In genomic region chr1:2274968-2275475, GRCh38 we compare ENCODE assay signal across 11 cellular contexts. TPM values are rescaled to one million over a fixed set of nuclear protein-coding genes. Genes with fewer than 3 reads are reported as not detected.
DNase-seq lines count a peak whose midpoint lies in the region; ATAC-seq and TF ChIP-seq lines count a peak whose summit lies in the region.
"Had no signal": no experiment of that assay in that cellular context is flagged by ENCODE, and none has a peak within 500 bp of the region (broad histone marks: within the 10 kb centered on the region; RNA-seq: fewer than 3 reads in every experiment).

No MANE protein-coding gene starts in this region.

- H3K4me2 ChIP-seq in neuronal stem cell (ENCODE audit: insufficient read depth, low read length, poor library complexity, severe bottlenecking): no peak overlapping the region

- H3K27ac ChIP-seq in cardiac muscle cell (peak overlapping the region; percentile 84), esophagus (ENCODE audit: low read depth in 2 of 2, low read length in 1 of 2) (peak overlapping the region; percentile 1 to 8), neuronal stem cell (replicated peaks; ENCODE audit: low read length) (no peak overlapping the region), urinary bladder (ENCODE audit: low read depth) (peak overlapping the region; percentile 26)
- H3K27ac ChIP-seq: foreskin keratinocyte had no signal

- H3K4me1 ChIP-seq in cardiac muscle cell (ENCODE audit: low read depth) (peaks cover 57% of the 10 kb centered on the region), esophagus (ENCODE audit: control insufficient read depth in 2 of 2, insufficient read depth in 2 of 2, low read length in 1 of 2) (peaks cover 56 to 60% of the 10 kb centered on the region in 2 donors), neuronal stem cell (ENCODE audit: control insufficient read depth in 2 of 2, insufficient read depth in 1 of 2, low read depth in 1 of 2, low read length in 2 of 2) (peaks cover 69 to 75% of the 10 kb centered on the region in 2 donors), urinary bladder (ENCODE audit: insufficient read depth) (peaks cover 2% of the 10 kb centered on the region)
- H3K4me1 ChIP-seq: foreskin keratinocyte had no signal

- DNase-seq in cardiac muscle cell (ENCODE audit: low read depth in 1 of 2, low spot score in 1 of 2) (no peak), Right ventricle myocardium superior (no peak), neuronal stem cell (ENCODE audit: low spot score) (no peak), dedifferentiated amniotic fluid mesenchymal stem cell (ENCODE audit: extremely low spot score) (no peak), amniotic stem cell (lab: John Stamatoyannopoulos, UW) (no peak)
- DNase-seq: foreskin keratinocyte, mammary epithelial cell had no signal

- peak overlapping the region; percentile 64 for H3K14ac ChIP-seq in neuronal stem cell (ENCODE audit: low read length)

- no peak overlapping the region for H2AFZ ChIP-seq in neuronal stem cell (ENCODE audit: low read length)

- no peaks in the 10 kb centered on the region for H3K9me3 ChIP-seq in cardiac muscle cell (ENCODE audit: low read depth)
- peaks cover 0 to 3% of the 10 kb centered on the region in 2 donors for H3K9me3 ChIP-seq in esophagus (ENCODE audit: control insufficient read depth in 2 of 2, insufficient read depth in 1 of 2, low read depth in 1 of 2, low read length in 1 of 2)
- peaks cover 5% of the 10 kb centered on the region in 2 donors for H3K9me3 ChIP-seq in neuronal stem cell (replicated peaks in 1 of 2; ENCODE audit: control insufficient read depth in 2 of 2, insufficient read depth in 1 of 2, low read depth in 1 of 2, low read length in 2 of 2)
- H3K9me3 ChIP-seq: HAP-1 had no signal

- peak overlapping the region; percentile 88 for H2BK12ac ChIP-seq in neuronal stem cell (ENCODE audit: low read length)

- H3K79me1 ChIP-seq in neuronal stem cell (ENCODE audit: low read depth, low read length): peaks cover 47% of the 10 kb centered on the region

- no peak for ATAC-seq in Right ventricle myocardium superior (ENCODE audit: poor library complexity)
- ATAC-seq in HG02571 (IDR thresholded peaks at IDR 0.05; ENCODE audit: unreplicated experiment): no peak
- ATAC-seq: foreskin keratinocyte had no signal

- H3K23ac ChIP-seq in neuronal stem cell (ENCODE audit: low read depth, low read length, poor library complexity): peak overlapping the region; percentile 59

- no peak for TF ChIP-seq CTCF in cardiac muscle cell (IDR thresholded peaks at IDR 0.05; ENCODE audit: low read depth, low read length)

- H3K18ac ChIP-seq in neuronal stem cell (ENCODE audit: low read length): peak overlapping the region; percentile 97

- H3K4me3 ChIP-seq in cardiac muscle cell (no peak overlapping the region), esophagus (ENCODE audit: low read depth in 1 of 2, low read length in 2 of 2) (no peak overlapping the region), neuronal stem cell (ENCODE audit: low read length in 2 of 2) (no peak overlapping the region), urinary bladder (ENCODE audit: low read depth, low read length) (no peak overlapping the region)
- H3K4me3 ChIP-seq: HAP-1 had no signal

- H3K36me3 ChIP-seq in cardiac muscle cell (no peaks in the 10 kb centered on the region), esophagus (ENCODE audit: control insufficient read depth in 2 of 2, insufficient read depth in 2 of 2, low read length in 1 of 2) (peaks cover 0 to 11% of the 10 kb centered on the region in 2 donors), neuronal stem cell (replicated peaks in 1 of 2; ENCODE audit: control insufficient read depth in 2 of 2, insufficient read depth in 2 of 2, low read length in 2 of 2) (peaks cover 7 to 16% of the 10 kb centered on the region in 2 donors), urinary bladder (ENCODE audit: insufficient read depth) (no peaks in the 10 kb centered on the region)

- 69 to 71% methylated on average over 20 of the region's 20 CpGs for WGBS in esophagus, 2 donors
- no CpG with 5 or more reads among the region's 20 CpGs for WGBS in neuronal stem cell (ENCODE audit: extremely low coverage in 2 of 2, insufficient read length in 2 of 2, insufficient replicate concordance in 1 of 2), 2 donors
- WGBS in urinary bladder: 68% methylated on average over 20 of the region's 20 CpGs

- H4K8ac ChIP-seq in neuronal stem cell (ENCODE audit: low read depth, low read length): no peak overlapping the region

- peak overlapping the region; percentile 29 for H2BK5ac ChIP-seq in neuronal stem cell (ENCODE audit: low read length)

- no peak overlapping the region for H3K4ac ChIP-seq in neuronal stem cell (ENCODE audit: low read length)

- no peak overlapping the region for H2BK120ac ChIP-seq in neuronal stem cell (ENCODE audit: low read depth, low read length)

- H3K27me3 ChIP-seq in cardiac muscle cell (no peaks in the 10 kb centered on the region), esophagus (ENCODE audit: control insufficient read depth in 1 of 2, insufficient read depth in 2 of 2, low read length in 2 of 2) (no peaks in the 10 kb centered on the region), neuronal stem cell (ENCODE audit: control insufficient read depth in 3 of 3, insufficient read depth in 3 of 3, low read depth in 1 of 3, low read length in 3 of 3) (peaks cover 0 to 3% (median 0%) of the 10 kb centered on the region in 3 experiments)
- H3K27me3 ChIP-seq: foreskin keratinocyte had no signal

- intact Hi-C loops in Right ventricle myocardium superior (cut with DNase I): no loop called here

- no peak overlapping the region for H4K91ac ChIP-seq in neuronal stem cell (ENCODE audit: low read depth, low read length, poor library complexity)

- peak overlapping the region; percentile 98 for H2AK5ac ChIP-seq in neuronal stem cell (ENCODE audit: low read depth, low read length)

- H3K9ac ChIP-seq in neuronal stem cell (ENCODE audit: low read depth, low read length, poor library complexity): no peak overlapping the region

- peak overlapping the region; percentile 99 for H2BK15ac ChIP-seq in neuronal stem cell (ENCODE audit: low read length)

RNA-seq across cellular contexts. Expression of gene SKI, which starts 46.9 kb away (rescaled TPM):
- total RNA-seq in cardiac muscle cell (25.2 and 31.9 TPM in 2 replicates), Right ventricle myocardium superior (35.1 TPM), urinary bladder (27.8 TPM)
- polyA plus RNA-seq in cardiac muscle cell (2.7 and 5.2 TPM in 2 replicates), esophagus (10 to 100 TPM; 11.5 to 12.8 TPM), urinary bladder (60.5 TPM)
- 37.5 TPM for polyA plus RNA-seq in neuronal stem cell (2013, experiment 1 of 2)
- polyA plus RNA-seq in neuronal stem cell (2013, experiment 2 of 2): 41.3 TPM
